Comparison of ENCODE assay signal across 8 cellular contexts in the genomic region with DNA sequence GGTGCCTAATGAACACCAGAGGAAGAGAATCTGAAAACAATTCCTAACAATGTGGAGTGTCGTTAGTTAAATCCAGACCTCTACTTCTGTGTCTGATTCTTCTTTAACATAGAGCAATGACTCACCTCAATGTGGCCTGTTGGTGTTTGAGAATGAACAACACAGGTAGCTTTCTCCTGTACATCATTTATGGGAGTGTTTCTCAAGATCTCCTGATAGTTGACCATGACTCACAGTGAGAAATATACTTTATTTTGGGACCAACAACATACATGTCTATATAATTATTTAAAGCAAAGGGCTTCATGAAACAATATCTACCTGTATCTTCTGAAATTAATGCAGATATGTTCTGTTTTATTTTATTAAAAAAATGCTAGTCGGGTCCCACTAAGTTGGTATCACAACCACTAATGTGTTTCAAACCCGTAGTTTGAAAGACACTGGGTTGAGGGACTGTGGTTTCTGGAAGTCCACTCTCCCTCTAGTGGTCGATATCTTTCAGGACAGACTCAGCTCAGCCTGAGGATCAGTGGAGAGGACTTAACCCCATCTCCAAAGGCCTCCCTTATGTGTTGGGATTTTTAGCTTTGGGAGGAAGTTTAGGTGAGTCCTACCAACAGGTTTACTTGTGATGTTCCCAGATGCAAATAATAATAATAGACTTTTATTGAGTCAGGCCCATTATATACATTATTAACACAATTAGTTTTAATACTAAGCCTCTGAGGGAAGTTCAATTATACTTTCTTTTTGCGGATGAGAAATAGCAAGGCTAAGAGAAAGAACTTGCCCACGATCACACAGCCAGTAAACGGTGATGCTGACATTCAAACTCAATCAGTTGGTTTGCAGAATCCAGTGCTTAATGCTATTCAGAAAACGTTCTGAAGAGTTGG.
DNase-seq lines count a peak whose midpoint lies in the region; ATAC-seq and TF ChIP-seq lines count a peak whose summit lies in the region.

No MANE protein-coding gene starts in this region.

- peaks cover 7% of the 10 kb centered on the region for H3K4me1 ChIP-seq in CD4-positive, alpha-beta memory T cell (ENCODE audit: insufficient read depth, low read length)
- peaks cover 7 to 37% of the 10 kb centered on the region in 2 donors for H3K4me1 ChIP-seq in breast epithelium

- H3K9me3 Mint-ChIP-seq in CD4-positive, alpha-beta memory T cell, result no peaks in the 10 kb centered on the region
- H3K9me3 Mint-ChIP-seq in immature natural killer cell, result no peaks in the 10 kb centered on the region
- H3K9me3 Mint-ChIP-seq in stimulated activated memory B cell treated with anti-CD40 and anti-IgM and Interleukin-4, amounts not matched to agents 10 μg/mL and 1 μg/mL and 100 μg/mL, for 72 hours, result no peaks in the 10 kb centered on the region

- DNase-seq in CD4-positive, alpha-beta memory T cell, result peak in 4 of 5 donors; percentile 32 to 48 (median 38)
- DNase-seq in NCI-H748 (lab: John Stamatoyannopoulos, UW; ENCODE audit: unreplicated experiment), result peak; percentile 56
- no peak for DNase-seq in breast epithelium (ENCODE audit: low spot score in 2 of 2)
- peak; percentile 19 to 41 (median 37) for DNase-seq in immature natural killer cell
- DNase-seq in stimulated activated CD4-positive, alpha-beta T cell treated with anti-CD3 and anti-CD28 coated beads, Interleukin-2, amount 100 ng/mL, for 48 hours, result no peak

- no peaks in the 10 kb centered on the region for H3K36me3 ChIP-seq in CD4-positive, alpha-beta memory T cell (ENCODE audit: insufficient read depth, low read length)
- H3K36me3 ChIP-seq in breast epithelium, result no peaks in the 10 kb centered on the region

- no peak overlapping the region for H3K4me3 Mint-ChIP-seq in CD4-positive, alpha-beta memory T cell
- H3K4me3 Mint-ChIP-seq in immature natural killer cell, result no peak overlapping the region
- H3K4me3 Mint-ChIP-seq in stimulated activated memory B cell treated with anti-CD40 and anti-IgM and Interleukin-4, amounts not matched to agents 10 μg/mL and 1 μg/mL and 100 μg/mL, for 72 hours, result no peak overlapping the region

- H3K4me1 Mint-ChIP-seq in CD4-positive, alpha-beta memory T cell, result peaks cover 0 to 7% (median 2%) of the 10 kb centered on the region in 4 donors
- H3K4me1 Mint-ChIP-seq in immature natural killer cell, result no peaks in the 10 kb centered on the region
- no peaks in the 10 kb centered on the region for H3K4me1 Mint-ChIP-seq in stimulated activated memory B cell treated with anti-CD40 and anti-IgM and Interleukin-4, amounts not matched to agents 10 μg/mL and 1 μg/mL and 100 μg/mL, for 72 hours

- H3K27me3 Mint-ChIP-seq in CD4-positive, alpha-beta memory T cell, result peaks cover 0 to 3% of the 10 kb centered on the region in 2 donors
- H3K27me3 Mint-ChIP-seq in immature natural killer cell (ENCODE audit: low read depth in 3 of 3), result peaks cover 0 to 12% (median 3%) of the 10 kb centered on the region in 3 donors
- H3K27me3 Mint-ChIP-seq in stimulated activated memory B cell treated with anti-CD40 and anti-IgM and Interleukin-4, amounts not matched to agents 10 μg/mL and 1 μg/mL and 100 μg/mL, for 72 hours, result peaks cover 19% of the 10 kb centered on the region

- ATAC-seq in GM18498 (IDR thresholded peaks at IDR 0.05; ENCODE audit: unreplicated experiment) (peak; percentile 86), HG02973 (IDR thresholded peaks at IDR 0.05; ENCODE audit: unreplicated experiment) (peak; percentile 73)
- peak; percentile 73 for ATAC-seq in stimulated activated memory B cell treated with anti-CD40 and anti-IgM and Interleukin-4, amounts not matched to agents 10 μg/mL and 1 μg/mL and 100 μg/mL, for 72 hours

- TF ChIP-seq CTCF in breast epithelium (IDR thresholded peaks at IDR 0.05), result peak; percentile 79 to 85 (median 81)

- H3K9me3 ChIP-seq in CD4-positive, alpha-beta memory T cell (ENCODE audit: control insufficient read depth in 1 of 2, low read length in 2 of 2), result no peaks in the 10 kb centered on the region
- H3K9me3 ChIP-seq in breast epithelium, result no peaks in the 10 kb centered on the region

- POLR2A ChIA-PET in CD4-positive, alpha-beta memory T cell (lab: Charles Lee; ENCODE audit: partially characterized antibody), result interaction anchor here (0.6 to 3.1 kb wide), 6 partner anchors 64 to 224 kb away, joined by 3 to 27 read pairs (median 8); a partner anchor contains a TSS

- H3K36me3 Mint-ChIP-seq in CD4-positive, alpha-beta memory T cell, result no peaks in the 10 kb centered on the region
- no peaks in the 10 kb centered on the region for H3K36me3 Mint-ChIP-seq in immature natural killer cell
- no peaks in the 10 kb centered on the region for H3K36me3 Mint-ChIP-seq in stimulated activated memory B cell treated with anti-CD40 and anti-IgM and Interleukin-4, amounts not matched to agents 10 μg/mL and 1 μg/mL and 100 μg/mL, for 72 hours

- TF ChIP-seq POLR2A in breast epithelium (IDR thresholded peaks at IDR 0.05), result no peak

- no peak overlapping the region for H3K27ac ChIP-seq in CD4-positive, alpha-beta memory T cell (ENCODE audit: low read depth, low read length)
- peak overlapping the region; percentile 32 to 98 for H3K27ac ChIP-seq in breast epithelium

- no peaks in the 10 kb centered on the region for H3K27me3 ChIP-seq in CD4-positive, alpha-beta memory T cell (ENCODE audit: insufficient read depth, low read length)
- H3K27me3 ChIP-seq in breast epithelium, result no peaks in the 10 kb centered on the region

- CTCF ChIA-PET in CD4-positive, alpha-beta memory T cell (lab: Charles Lee; ENCODE audit: partially characterized antibody), result interaction anchor here (0.6 to 4.8 kb wide), 30 partner anchors 10 to 149 kb away, joined by 3 to 22 read pairs (median 5); a partner anchor contains a TSS

- peak overlapping the region in 2 of 7 donors; percentile 67 to 70 for H3K27ac Mint-ChIP-seq in CD4-positive, alpha-beta memory T cell
- no peak overlapping the region for H3K27ac Mint-ChIP-seq in immature natural killer cell
- H3K27ac Mint-ChIP-seq in stimulated activated memory B cell treated with anti-CD40 and anti-IgM and Interleukin-4, amounts not matched to agents 10 μg/mL and 1 μg/mL and 100 μg/mL, for 72 hours, result no peak overlapping the region

- intact Hi-C loops in CD4-positive, alpha-beta memory T cell (cut with micrococcal nuclease), result loop anchor here (1.0 to 5.0 kb wide), 6 partner anchors 64 to 144 kb away; a partner anchor contains a TSS
- intact Hi-C loops in breast epithelium (cut with DNase I; ENCODE audit: low total_unique reads), result loop anchor here (5.0 kb wide), 1 partner anchor 62 kb away; no protein-coding TSS in a partner anchor

- no peak overlapping the region for H3K4me3 ChIP-seq in CD4-positive, alpha-beta memory T cell (ENCODE audit: low read length in 2 of 2)
- H3K4me3 ChIP-seq in breast epithelium, result no peak overlapping the region

Comparison
In these comparisons a context has a peak if more than half of its experiments do, and no peak if none do; other contexts are left out.
1. DNase-seq: peak in CD4-positive, alpha-beta memory T cell (4 of 5), NCI-H748 (single experiment) and immature natural killer cell (3 of 3); none in breast epithelium (0 of 2) and stimulated activated CD4-positive, alpha-beta T cell treated with anti-CD3 and anti-CD28 coated beads, Interleukin-2, amount 100 ng/mL, for 48 hours (0 of 2).
2. Peak in every context shown above with its lines, with median percentiles within 50 percentile points of each other: ATAC-seq.